In genomic region chr1:9203623-9204022, GRCh38 we compare ENCODE assay signal across 1 cellular context.
TF ChIP-seq lines count a peak whose summit lies in the region.

No MANE protein-coding gene starts in this region.

TF ChIP-seq in IMR-90, 13 proteins besides CTCF, POLR2A, EP300 and RAD21 (continued from another document):
- TF ChIP-seq USF2 (IDR thresholded peaks at IDR 0.05; ENCODE audit: low read depth, low read length) (no peak), CHD1 (IDR thresholded peaks at IDR 0.05; ENCODE audit: low read depth, low read length) (no peak), NFE2L2 (IDR thresholded peaks at IDR 0.05; ENCODE audit: low read depth, low read length) (no peak), MAFK (IDR thresholded peaks at IDR 0.05; ENCODE audit: low read depth, low read length) (no peak), SMC3 (IDR thresholded peaks at IDR 0.05; ENCODE audit: low read depth, low read length) (no peak), FOS (IDR thresholded peaks at IDR 0.05; ENCODE audit: low read depth, low read length) (no peak), RCOR1 (IDR thresholded peaks at IDR 0.05; ENCODE audit: insufficient replicate concordance, low read length) (no peak)
- TF ChIP-seq, protein P1, sequence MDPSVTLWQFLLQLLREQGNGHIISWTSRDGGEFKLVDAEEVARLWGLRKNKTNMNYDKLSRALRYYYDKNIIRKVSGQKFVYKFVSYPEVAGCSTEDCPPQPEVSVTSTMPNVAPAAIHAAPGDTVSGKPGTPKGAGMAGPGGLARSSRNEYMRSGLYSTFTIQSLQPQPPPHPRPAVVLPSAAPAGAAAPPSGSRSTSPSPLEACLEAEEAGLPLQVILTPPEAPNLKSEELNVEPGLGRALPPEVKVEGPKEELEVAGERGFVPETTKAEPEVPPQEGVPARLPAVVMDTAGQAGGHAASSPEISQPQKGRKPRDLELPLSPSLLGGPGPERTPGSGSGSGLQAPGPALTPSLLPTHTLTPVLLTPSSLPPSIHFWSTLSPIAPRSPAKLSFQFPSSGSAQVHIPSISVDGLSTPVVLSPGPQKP (IDR thresholded peaks at IDR 0.05; ENCODE audit: borderline replicate concordance, low read depth, low read length) = no peak
